Comparison of ENCODE assay signal across 17 cellular contexts in genomic region chr18:55534547-55534946, GRCh38. TPM values are rescaled to one million over a fixed set of nuclear protein-coding genes. Genes with fewer than 3 reads are reported as not detected.
DNase-seq lines count a peak whose midpoint lies in the region; ATAC-seq and TF ChIP-seq lines count a peak whose summit lies in the region.
"Had no signal": no experiment of that assay in that cellular context is flagged by ENCODE, and none has a peak within 500 bp of the region (broad histone marks: within the 10 kb centered on the region; RNA-seq: fewer than 3 reads in every experiment).

No MANE protein-coding gene starts in this region.

- no peaks in the 10 kb centered on the region for H3K27me3 Mint-ChIP-seq in activated naive CD8-positive, alpha-beta T cell treated with anti-CD3 and anti-CD28 coated beads, Interleukin-2, amount 50 U/mL, for 24 hours
- H3K27me3 Mint-ChIP-seq: T-cell, type B pancreatic cell had no signal

- no peak overlapping the region for H2AFZ ChIP-seq in GM23248
- no peak overlapping the region for H2AFZ ChIP-seq in osteoblast (ENCODE audit: low read length)

- H3K9me3 Mint-ChIP-seq in activated naive CD8-positive, alpha-beta T cell treated with anti-CD3 and anti-CD28 coated beads, Interleukin-2, amount 50 U/mL, for 24 hours = no peaks in the 10 kb centered on the region
- H3K9me3 Mint-ChIP-seq: activated naive CD8-positive, alpha-beta T cell treated with anti-CD3 and anti-CD28 coated beads, Interleukin-2, amount 10 ng/mL, durations not matched to agents 7 days and 5 days; T-cell had no signal

- no peaks in the 10 kb centered on the region for H3F3A ChIP-seq in GM23248 (ENCODE audit: insufficient read depth)

- H3K4me1 ChIP-seq in GM23248 (ENCODE audit: insufficient read depth) (peaks cover 8% of the 10 kb centered on the region), osteoblast (ENCODE audit: insufficient read depth, low read length) (peaks cover 5% of the 10 kb centered on the region)

- H3K9me2 ChIP-seq in GM23248 (ENCODE audit: insufficient read depth) = no peaks in the 10 kb centered on the region

- H3K36me3 ChIP-seq in GM23248 (ENCODE audit: low read depth) (no peaks in the 10 kb centered on the region), osteoblast (ENCODE audit: insufficient read depth, low read length) (no peaks in the 10 kb centered on the region)
- H3K36me3 ChIP-seq: sigmoid colon had no signal

- DNase-seq in GM10266 (ENCODE audit: extremely low spot score) (peak; percentile 10), GM23248 (peak; percentile 46), osteoblast (ENCODE audit: insufficient read length, low spot score, missing footprints) (no peak), amniotic stem cell (lab: John Stamatoyannopoulos, UW) (no peak), UCSD-AML1 (lab: John Stamatoyannopoulos, UW; ENCODE audit: unreplicated experiment) (no peak), islet precursor cell (no peak)
- DNase-seq in activated naive CD8-positive, alpha-beta T cell treated with anti-CD3 and anti-CD28 coated beads, Interleukin-2, amount 50 U/mL, for 24 hours = no peak
- DNase-seq: activated naive CD8-positive, alpha-beta T cell treated with anti-CD3 and anti-CD28 coated beads, Interleukin-2, amount 10 ng/mL, durations not matched to agents 7 days and 5 days; mammary epithelial cell; NCI-H1048; NCI-H82; occipital lobe; sigmoid colon; stimulated activated CD4-positive, alpha-beta T cell treated with anti-CD3 and anti-CD28 coated beads, Interleukin-4, amount 100 ng/mL, for 1 hour; T-cell had no signal

- no peaks in the 10 kb centered on the region for H3K36me3 Mint-ChIP-seq in activated naive CD8-positive, alpha-beta T cell treated with anti-CD3 and anti-CD28 coated beads, Interleukin-2, amount 50 U/mL, for 24 hours (ENCODE audit: low read depth)
- H3K36me3 Mint-ChIP-seq: activated naive CD8-positive, alpha-beta T cell treated with anti-CD3 and anti-CD28 coated beads, Interleukin-2, amount 10 ng/mL, durations not matched to agents 7 days and 5 days; T-cell had no signal

- peak overlapping the region; percentile 14 for H3K27ac Mint-ChIP-seq in activated naive CD8-positive, alpha-beta T cell treated with anti-CD3 and anti-CD28 coated beads, Interleukin-2, amount 50 U/mL, for 24 hours
- H3K27ac Mint-ChIP-seq: activated naive CD8-positive, alpha-beta T cell treated with anti-CD3 and anti-CD28 coated beads, Interleukin-2, amount 10 ng/mL, durations not matched to agents 7 days and 5 days; T-cell; type B pancreatic cell had no signal

- no peak overlapping the region for H3K9ac ChIP-seq in GM23248

- ATAC-seq in activated naive CD8-positive, alpha-beta T cell treated with anti-CD3 and anti-CD28 coated beads, Interleukin-2, amount 50 U/mL, for 24 hours = peak; percentile 46

- 36 to 37% methylated on average over 3 of the region's 3 CpGs for WGBS in GM23248 (ENCODE audit: low coverage in 1 of 2, low lambda C conversion rate in 2 of 2, missing lambda C conversion rate in 2 of 2), 2 experiments

- H3K27ac ChIP-seq in GM23248 (no peak overlapping the region), osteoblast (ENCODE audit: low read depth, low read length) (no peak overlapping the region)
- H3K27ac ChIP-seq: C4-2B had no signal

- H3K27me3 ChIP-seq in GM23248 (replicated peaks; ENCODE audit: insufficient read depth) (no peaks in the 10 kb centered on the region), osteoblast (ENCODE audit: insufficient read depth, low read length) (no peaks in the 10 kb centered on the region)
- H3K27me3 ChIP-seq: sigmoid colon had no signal

- H3K4me1 Mint-ChIP-seq in activated naive CD8-positive, alpha-beta T cell treated with anti-CD3 and anti-CD28 coated beads, Interleukin-2, amount 50 U/mL, for 24 hours = peaks cover 9% of the 10 kb centered on the region
- H3K4me1 Mint-ChIP-seq: activated naive CD8-positive, alpha-beta T cell treated with anti-CD3 and anti-CD28 coated beads, Interleukin-2, amount 10 ng/mL, durations not matched to agents 7 days and 5 days had no signal

- H3K9me3 ChIP-seq in GM23248 (ENCODE audit: low read depth) (no peaks in the 10 kb centered on the region), osteoblast (ENCODE audit: low read depth, low read length) (no peaks in the 10 kb centered on the region)
- H3K9me3 ChIP-seq: sigmoid colon had no signal

- H3K4me2 ChIP-seq in GM23248 (ENCODE audit: unreplicated experiment) (peak overlapping the region; percentile 7), osteoblast (ENCODE audit: insufficient read depth, low read length) (peak overlapping the region; percentile 18)

- TF ChIP-seq CTCF in GM10266 (IDR thresholded peaks at IDR 0.05; ENCODE audit: control insufficient read depth, insufficient read depth, low read depth, missing control alignments) (no peak), osteoblast (IDR thresholded peaks at IDR 0.05; ENCODE audit: extremely low read depth, low read depth, low read length) (no peak)

- peaks cover 99% of the 10 kb centered on the region for H3K79me2 ChIP-seq in GM23248 (ENCODE audit: insufficient read depth)
- peaks cover 46% of the 10 kb centered on the region for H3K79me2 ChIP-seq in osteoblast (ENCODE audit: insufficient read depth, low read length)

- H4K20me1 ChIP-seq in GM23248 (ENCODE audit: insufficient read depth) (no peaks in the 10 kb centered on the region), osteoblast (ENCODE audit: insufficient read depth, low read length) (peaks cover 5% of the 10 kb centered on the region)

- in situ Hi-C loops in GM23248 (cut with MboI) = no loop called here

- no peak overlapping the region for H3K4me3 ChIP-seq in GM23248
- no peak overlapping the region for H3K4me3 ChIP-seq in osteoblast (ENCODE audit: insufficient read depth, low read length)

- no peak overlapping the region for H3K4me3 Mint-ChIP-seq in activated naive CD8-positive, alpha-beta T cell treated with anti-CD3 and anti-CD28 coated beads, Interleukin-2, amount 50 U/mL, for 24 hours
- H3K4me3 Mint-ChIP-seq: activated naive CD8-positive, alpha-beta T cell treated with anti-CD3 and anti-CD28 coated beads, Interleukin-2, amount 10 ng/mL, durations not matched to agents 7 days and 5 days; T-cell; type B pancreatic cell had no signal

RNA-seq across cellular contexts. Expression of gene TCF4, which starts 53.4 kb away (rescaled TPM):
- 54.5 and 60.7 TPM in 2 replicates for total RNA-seq in GM23248 (2014; rRNA removed; shearing (Covaris generic))
- polyA plus RNA-seq in GM23248 (2016; fragmentation: Nextera tagmentation; extraction: Ambion mirVana) = 59.3 and 60.2 TPM in 2 replicates
- total RNA-seq in osteoblast = 87.2 and 89.9 TPM in 2 replicates

Comparison
In these comparisons a context has a peak if more than half of its experiments do, and no peak if none do; other contexts are left out.
1. DNase-seq: peak in GM10266 (single experiment) and GM23248 (single experiment); none in activated naive CD8-positive, alpha-beta T cell treated with anti-CD3 and anti-CD28 coated beads, Interleukin-2, amount 50 U/mL, for 24 hours (single experiment), osteoblast (single experiment), amniotic stem cell (single experiment), UCSD-AML1 (single experiment) and islet precursor cell (single experiment).